15 cellular contexts compared by ENCODE assay signal in genomic region chr14:63295231-63295685, GRCh38. TPM values are rescaled to one million over a fixed set of nuclear protein-coding genes. Genes with fewer than 3 reads are reported as not detected.
DNase-seq lines count a peak whose midpoint lies in the region; ATAC-seq lines count a peak whose summit lies in the region.
"Had no signal": no experiment of that assay in that cellular context is flagged by ENCODE, and none has a peak within 500 bp of the region (broad histone marks: within the 10 kb centered on the region; RNA-seq: fewer than 3 reads in every experiment).

No MANE protein-coding gene starts in this region.

- CTCF ChIA-PET in activated CD4-positive, alpha-beta T cell treated with anti-CD3 and anti-CD28 coated beads, Interleukin-2, amount 10 ng/mL, durations not matched to agents 7 days and 5 days (lab: Charles Lee) = interaction anchor here (1.1 kb wide), 1 partner anchor 12 kb away, joined by 4 read pairs; no protein-coding TSS in a partner anchor

- H3K27me3 Mint-ChIP-seq in activated CD4-positive, alpha-beta T cell treated with anti-CD3 and anti-CD28 coated beads, Interleukin-2, amount 10 ng/mL, durations not matched to agents 7 days and 5 days = peaks cover 7% of the 10 kb centered on the region
- H3K27me3 Mint-ChIP-seq in effector memory CD8-positive, alpha-beta T cell = peaks cover 9 to 40% of the 10 kb centered on the region in 2 donors

- peak overlapping the region; percentile 50 for H3K27ac ChIP-seq in temporal lobe (ENCODE audit: low read depth, low read length)

- POLR2A ChIA-PET in activated CD4-positive, alpha-beta T cell treated with anti-CD3 and anti-CD28 coated beads, Interleukin-2, amount 10 ng/mL, durations not matched to agents 7 days and 5 days (lab: Charles Lee) = no interaction called here

- DNase-seq in activated CD4-positive, alpha-beta T cell treated with anti-CD3 and anti-CD28 coated beads, Interleukin-2, amount 10 ng/mL, durations not matched to agents 7 days and 5 days = no peak
- no peak for DNase-seq in activated CD4-positive, alpha-beta T cell treated with anti-CD3 and anti-CD28 coated beads, Interleukin-2, amount 50 U/mL, for 1 hour
- no peak for DNase-seq in effector memory CD8-positive, alpha-beta T cell
- DNase-seq: 8988T; DND-41; Kasumi-1; NCI-H510A treated with DMSO at 0.1 percent for 48 hours; stimulated activated naive CD8-positive, alpha-beta T cell treated with anti-CD3 and anti-CD28 coated beads, Interleukin-15, Interleukin-2, amounts not matched to agents 100 U/mL and 50 U/mL, for 24 hours had no signal

- no peaks in the 10 kb centered on the region for H3K9me3 Mint-ChIP-seq in activated CD4-positive, alpha-beta T cell treated with anti-CD3 and anti-CD28 coated beads, Interleukin-2, amount 10 ng/mL, durations not matched to agents 7 days and 5 days
- no peaks in the 10 kb centered on the region for H3K9me3 Mint-ChIP-seq in effector memory CD8-positive, alpha-beta T cell

- H3K27ac Mint-ChIP-seq in activated CD4-positive, alpha-beta T cell treated with anti-CD3 and anti-CD28 coated beads, Interleukin-2, amount 10 ng/mL, durations not matched to agents 7 days and 5 days = peak overlapping the region; percentile 16
- peak overlapping the region in 1 of 2 donors; percentile 42 for H3K27ac Mint-ChIP-seq in effector memory CD8-positive, alpha-beta T cell

- ATAC-seq in HG03095 (IDR thresholded peaks at IDR 0.05; ENCODE audit: unreplicated experiment) (peak; percentile 52), GM18519 (IDR thresholded peaks at IDR 0.05; ENCODE audit: low FRiP score, unreplicated experiment) (no peak), GM19023 (IDR thresholded peaks at IDR 0.05; ENCODE audit: unreplicated experiment) (no peak), HG02870 (IDR thresholded peaks at IDR 0.05; ENCODE audit: unreplicated experiment) (no peak)
- no peak for ATAC-seq in effector memory CD8-positive, alpha-beta T cell (replicated peaks)
- ATAC-seq: stimulated activated naive CD8-positive, alpha-beta T cell treated with anti-CD3 and anti-CD28 coated beads, Interleukin-15, Interleukin-2, amounts not matched to agents 100 U/mL and 50 U/mL, for 24 hours had no signal

- H3K4me1 Mint-ChIP-seq in activated CD4-positive, alpha-beta T cell treated with anti-CD3 and anti-CD28 coated beads, Interleukin-2, amount 10 ng/mL, durations not matched to agents 7 days and 5 days = peaks cover 20% of the 10 kb centered on the region
- H3K4me1 Mint-ChIP-seq in effector memory CD8-positive, alpha-beta T cell (ENCODE audit: low read depth in 2 of 2) = peaks cover 16 to 21% of the 10 kb centered on the region in 2 donors

- H3K36me3 Mint-ChIP-seq in activated CD4-positive, alpha-beta T cell treated with anti-CD3 and anti-CD28 coated beads, Interleukin-2, amount 10 ng/mL, durations not matched to agents 7 days and 5 days (ENCODE audit: low read depth) = no peaks in the 10 kb centered on the region
- no peaks in the 10 kb centered on the region for H3K36me3 Mint-ChIP-seq in effector memory CD8-positive, alpha-beta T cell (ENCODE audit: insufficient read depth)

- H3K4me3 Mint-ChIP-seq in activated CD4-positive, alpha-beta T cell treated with anti-CD3 and anti-CD28 coated beads, Interleukin-2, amount 10 ng/mL, durations not matched to agents 7 days and 5 days = no peak overlapping the region
- H3K4me3 Mint-ChIP-seq in effector memory CD8-positive, alpha-beta T cell = peak overlapping the region; percentile 42 to 68

RNA-seq across cellular contexts. Expression of gene GPHB5, which starts 23.5 kb away (rescaled TPM):
- total RNA-seq in activated CD4-positive, alpha-beta T cell treated with anti-CD3 and anti-CD28 coated beads, Interleukin-2, amount 10 ng/mL, durations not matched to agents 7 days and 5 days = not detected
- not detected for total RNA-seq in temporal lobe
- total RNA-seq: activated CD8-positive, alpha-beta memory T cell treated with anti-CD3 and anti-CD28 coated beads for 36 hours; cerebellum had no signal
